In the genomic region with DNA sequence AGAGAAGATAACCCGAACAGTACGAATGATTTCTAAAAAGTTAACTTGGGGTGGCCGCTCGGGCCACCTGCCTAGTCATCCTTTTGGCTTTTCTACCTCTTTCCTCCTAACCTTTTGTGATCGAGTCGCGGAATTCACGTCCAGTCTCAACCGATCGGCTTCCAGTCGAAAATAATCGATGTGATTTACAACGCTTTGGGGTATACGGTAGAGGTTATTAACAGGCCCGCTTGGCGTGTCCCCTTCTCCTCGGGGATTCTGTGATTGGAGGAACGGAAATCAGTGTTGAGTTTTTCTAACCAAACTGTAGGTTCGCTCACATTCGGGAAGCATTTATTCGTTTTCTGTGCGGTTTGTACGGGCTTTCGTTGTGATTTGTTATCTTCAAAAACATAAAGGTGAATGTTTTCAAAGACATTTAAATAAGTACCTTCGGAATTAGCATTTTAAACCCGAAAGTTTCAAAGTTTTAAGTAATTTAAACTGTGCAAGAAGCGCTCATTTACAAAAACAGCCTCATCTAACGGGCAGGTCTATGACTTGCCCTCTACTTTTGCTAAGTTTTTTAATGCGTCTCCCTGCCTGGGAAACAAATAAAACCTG, we compare ENCODE assay signal across 10 cellular contexts. TPM values are rescaled to one million over a fixed set of nuclear protein-coding genes. Genes with fewer than 3 reads are reported as not detected.
A peak's percentile ranks its signal among the peaks of the same experiment; 100 is the strongest.
DNase-seq lines count a peak whose midpoint lies in the region; ATAC-seq and TF ChIP-seq lines count a peak whose summit lies in the region.
"Had no signal": no experiment of that assay in that cellular context is flagged by ENCODE, and none has a peak within 500 bp of the region (broad histone marks: within the 10 kb centered on the region; RNA-seq: fewer than 3 reads in every experiment).

No MANE protein-coding gene starts in this region.

- no peak for ATAC-seq in psoas muscle
- ATAC-seq in GM19324 (IDR thresholded peaks at IDR 0.05; ENCODE audit: low FRiP score, unreplicated experiment), result no peak
- no peak for ATAC-seq in gastrocnemius medialis
- ATAC-seq: Right ventricle myocardium inferior had no signal

- no peaks in the 10 kb centered on the region for H4K20me1 ChIP-seq in SU-DHL-6 (ENCODE audit: low read depth, low read length)

- TF ChIP-seq CTCF in SU-DHL-6 (IDR thresholded peaks at IDR 0.05; ENCODE audit: insufficient read depth, low read length, poor library complexity, severe bottlenecking), result no peak
- no peak for TF ChIP-seq CTCF in epithelial cell of esophagus (IDR thresholded peaks at IDR 0.05; ENCODE audit: insufficient read depth, low read depth, low read length, missing control alignments)
- no peak for TF ChIP-seq CTCF in psoas muscle (IDR thresholded peaks at IDR 0.05)
- TF ChIP-seq CTCF in gastrocnemius medialis (IDR thresholded peaks at IDR 0.05 in 4 of 5, conservative IDR thresholded peaks at IDR 0.05 in 1 of 5), result no peak

- intact Hi-C loops in psoas muscle (cut with DNase I) (no loop called here), gastrocnemius medialis (cut with DNase I; ENCODE audit: low total_unique reads) (no loop called here)

- H3K9me3 ChIP-seq in SU-DHL-6 (ENCODE audit: insufficient read depth, low read length), result no peaks in the 10 kb centered on the region
- H3K9me3 ChIP-seq in psoas muscle, result no peaks in the 10 kb centered on the region
- no peaks in the 10 kb centered on the region for H3K9me3 ChIP-seq in gastrocnemius medialis

- H3K9ac ChIP-seq in SU-DHL-6 (ENCODE audit: low read length), result no peak overlapping the region

- DNase-seq in NCI-H1105 treated with DMSO at 0.1 percent for 48 hours (lab: John Stamatoyannopoulos, UW), result peak; percentile 26
- no peak for DNase-seq in NCI-H1105 (lab: John Stamatoyannopoulos, UW)
- peak; percentile 15 for DNase-seq in epithelial cell of esophagus (ENCODE audit: low read depth)
- DNase-seq in psoas muscle, result no peak
- DNase-seq in kidney glomerular epithelial cell (lab: John Stamatoyannopoulos, UW), result no peak
- DNase-seq in gastrocnemius medialis, result no peak

- H3K4me3 ChIP-seq in SU-DHL-6 (ENCODE audit: insufficient read depth, low read length, poor library complexity, severe bottlenecking) (no peak overlapping the region), epithelial cell of esophagus (ENCODE audit: low read length) (no peak overlapping the region), psoas muscle (peak overlapping the region; percentile 54), gastrocnemius medialis (peak overlapping the region in 2 of 4 donors; percentile 21 to 37)

- TF ChIP-seq POLR2A in gastrocnemius medialis (IDR thresholded peaks at IDR 0.05), result no peak

- H3K36me3 ChIP-seq in SU-DHL-6 (ENCODE audit: low read length) (no peaks in the 10 kb centered on the region), psoas muscle (ENCODE audit: insufficient read depth in 1 of 2, low read depth in 1 of 2) (no peaks in the 10 kb centered on the region), gastrocnemius medialis (no peaks in the 10 kb centered on the region)

- no peaks in the 10 kb centered on the region for H3K79me2 ChIP-seq in SU-DHL-6 (ENCODE audit: insufficient read depth, low read length)

- no peaks in the 10 kb centered on the region for H3F3A ChIP-seq in SU-DHL-6 (ENCODE audit: insufficient read depth)

- H2AFZ ChIP-seq in SU-DHL-6 (ENCODE audit: low read depth, low read length, severe bottlenecking), result no peak overlapping the region

- no peaks in the 10 kb centered on the region for H3K27me3 ChIP-seq in SU-DHL-6 (ENCODE audit: low read length)
- peaks cover 5 to 79% (median 14%) of the 10 kb centered on the region in 3 donors for H3K27me3 ChIP-seq in psoas muscle (ENCODE audit: insufficient read depth in 3 of 3, low read length in 2 of 3)
- H3K27me3 ChIP-seq in gastrocnemius medialis, result peaks cover 53 to 66% (median 56%) of the 10 kb centered on the region in 3 donors

- WGBS in psoas muscle, 3 donors, result 6 to 8% (median 7%) methylated on average over 29 of the region's 29 CpGs

- H3K27ac ChIP-seq in SU-DHL-6 (ENCODE audit: low read depth, low read length) (no peak overlapping the region), psoas muscle (no peak overlapping the region), gastrocnemius medialis (no peak overlapping the region)

- H3K9me2 ChIP-seq in SU-DHL-6 (replicated peaks; ENCODE audit: insufficient read depth, low read length), result no peaks in the 10 kb centered on the region

- peak overlapping the region; percentile 22 for H3K4me2 ChIP-seq in SU-DHL-6 (ENCODE audit: low read depth, low read length, poor library complexity, severe bottlenecking)

- in situ Hi-C loops in gastrocnemius medialis (cut with MboI; ENCODE audit: low sequenced_read_pairs in 4 of 4), result no loop called here

- H3K4me1 ChIP-seq in psoas muscle, result no peaks in the 10 kb centered on the region
- H3K4me1 ChIP-seq in gastrocnemius medialis, result peaks cover 0 to 5% of the 10 kb centered on the region in 2 donors

RNA-seq across cellular contexts. Expression of a gene that starts 0.6 kb away (rescaled TPM):
- total RNA-seq in psoas muscle (not detected), gastrocnemius medialis (not detected)
- polyA plus RNA-seq in psoas muscle, result not detected
- total RNA-seq: Right ventricle myocardium inferior, subcutaneous adipose tissue had no signal

Comparison
In these comparisons a context has a peak if more than half of its experiments do, and no peak if none do; other contexts are left out.
1. DNase-seq: peak in NCI-H1105 treated with DMSO at 0.1 percent for 48 hours (single experiment) and epithelial cell of esophagus (single experiment); none in NCI-H1105 (single experiment), psoas muscle (0 of 2), kidney glomerular epithelial cell (single experiment) and gastrocnemius medialis (0 of 2).